In genomic region chr13:30464496-30465351, GRCh38 we compare ENCODE assay signal across 8 cellular contexts. TPM values are rescaled to one million over a fixed set of nuclear protein-coding genes. Genes with fewer than 3 reads are reported as not detected.
DNase-seq lines count a peak whose midpoint lies in the region; ATAC-seq, FAIRE-seq and TF ChIP-seq lines count a peak whose summit lies in the region.

No MANE protein-coding gene starts in this region.

- H3K27ac ChIP-seq in pancreas (peak overlapping the region; percentile 90 to 99 (median 96)), tibial artery (peak overlapping the region; percentile 96 to 100)

- ATAC-seq in GM21515 (IDR thresholded peaks at IDR 0.05; ENCODE audit: unreplicated experiment) (peak; percentile 32), Right ventricle myocardium inferior (peak; percentile 69), pancreas (peak; percentile 61 to 75 (median 67))

- TF ChIP-seq CTCF in pancreas (IDR thresholded peaks at IDR 0.05) (no peak), tibial artery (IDR thresholded peaks at IDR 0.05) (peak in 1 of 2 experiments; percentile 11)

- no peaks in the 10 kb centered on the region for H3K27me3 Mint-ChIP-seq in activated naive CD8-positive, alpha-beta T cell

- H3K36me3 Mint-ChIP-seq in activated naive CD8-positive, alpha-beta T cell = peaks cover 12% of the 10 kb centered on the region

- H3K9me3 ChIP-seq in pancreas = no peaks in the 10 kb centered on the region
- no peaks in the 10 kb centered on the region for H3K9me3 ChIP-seq in tibial artery

- no peak for TF ChIP-seq RAD21 in Ishikawa (IDR thresholded peaks at IDR 0.05; ENCODE audit: low read depth)

- peak overlapping the region; percentile 98 for H3K27ac Mint-ChIP-seq in activated naive CD8-positive, alpha-beta T cell

- peaks cover 34% of the 10 kb centered on the region for H3K4me1 Mint-ChIP-seq in activated naive CD8-positive, alpha-beta T cell (ENCODE audit: low read depth)

- intact Hi-C loops in Right ventricle myocardium inferior (cut with DNase I) = loop anchor here (1.0 to 10.0 kb wide), 11 partner anchors 18 to 580 kb away; partner anchors contain the start of genes UBE2L5 and USPL1
- intact Hi-C loops in pancreas (cut with DNase I) = no loop called here
- intact Hi-C loops in tibial artery (cut with DNase I; ENCODE audit: low total_unique reads) = loop anchor here (1.0 to 10.0 kb wide), 5 partner anchors 56 to 580 kb away; partner anchors contain the start of gene USPL1

- no peak for FAIRE-seq in pancreas (lab: Jason Lieb, UNC)

- H3K4me1 ChIP-seq in pancreas = peaks cover 10 to 20% (median 18%) of the 10 kb centered on the region in 3 donors
- H3K4me1 ChIP-seq in tibial artery = peaks cover 0 to 31% (median 23%) of the 10 kb centered on the region in 4 donors

- no peaks in the 10 kb centered on the region for H3K27me3 ChIP-seq in pancreas
- H3K27me3 ChIP-seq in tibial artery = no peaks in the 10 kb centered on the region

- peak overlapping the region; percentile 28 to 89 (median 53) for H3K4me3 ChIP-seq in pancreas
- peak overlapping the region; percentile 66 to 100 for H3K4me3 ChIP-seq in tibial artery

- peaks cover 0 to 18% (median 6%) of the 10 kb centered on the region in 3 donors for H3K36me3 ChIP-seq in pancreas
- H3K36me3 ChIP-seq in tibial artery = peaks cover 3 to 15% (median 14%) of the 10 kb centered on the region in 3 donors

- DNase-seq in DMS114 treated with DMSO at 0.1 percent for 48 hours (lab: John Stamatoyannopoulos, UW; ENCODE audit: unreplicated experiment) = peak; percentile 42
- peak; percentile 85 for DNase-seq in SK-MEL-5 (ENCODE audit: low read depth, low spot score)
- DNase-seq in Right ventricle myocardium inferior (ENCODE audit: missing footprints) = peak; percentile 89
- DNase-seq in pancreas = peak; percentile 69 to 89 (median 80)
- peak; percentile 71 to 84 for DNase-seq in tibial artery

- H3K4me3 Mint-ChIP-seq in activated naive CD8-positive, alpha-beta T cell = peak overlapping the region; percentile 98

- no peak for TF ChIP-seq EP300 in Ishikawa (IDR thresholded peaks at IDR 0.05; ENCODE audit: borderline replicate concordance)

- WGBS in pancreas, 2 donors = 0 to 1% methylated on average over 16 to 126 of the region's 139 CpGs

- no peaks in the 10 kb centered on the region for H3K9me3 Mint-ChIP-seq in activated naive CD8-positive, alpha-beta T cell (ENCODE audit: low read depth)

- in situ Hi-C loops in SK-MEL-5 (cut with HindIII; ENCODE audit: low pct_unique_long_range_greater_than_20kb, low sequenced_read_pairs) = no loop called here

TF ChIP-seq in Ishikawa, 13 proteins besides CTCF, POLR2A, EP300 and RAD21:
- TF ChIP-seq, protein P1, sequence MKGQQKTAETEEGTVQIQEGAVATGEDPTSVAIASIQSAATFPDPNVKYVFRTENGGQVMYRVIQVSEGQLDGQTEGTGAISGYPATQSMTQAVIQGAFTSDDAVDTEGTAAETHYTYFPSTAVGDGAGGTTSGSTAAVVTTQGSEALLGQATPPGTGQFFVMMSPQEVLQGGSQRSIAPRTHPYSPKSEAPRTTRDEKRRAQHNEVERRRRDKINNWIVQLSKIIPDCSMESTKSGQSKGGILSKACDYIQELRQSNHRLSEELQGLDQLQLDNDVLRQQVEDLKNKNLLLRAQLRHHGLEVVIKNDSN (IDR thresholded peaks at IDR 0.05) = no peak
- TF ChIP-seq ZBTB7A (IDR thresholded peaks at IDR 0.05; ENCODE audit: low read depth) (peak; percentile 23; the same call in 1 of the 2 replicates), TAF1 (IDR thresholded peaks at IDR 0.05; ENCODE audit: low read depth) (no peak), YY1 (IDR thresholded peaks at IDR 0.05; ENCODE audit: low read depth) (peak; percentile 79; the same call in 1 of the 2 replicates), EGR1 (IDR thresholded peaks at IDR 0.05) (peak; percentile 87)
- TF ChIP-seq, protein P2, sequence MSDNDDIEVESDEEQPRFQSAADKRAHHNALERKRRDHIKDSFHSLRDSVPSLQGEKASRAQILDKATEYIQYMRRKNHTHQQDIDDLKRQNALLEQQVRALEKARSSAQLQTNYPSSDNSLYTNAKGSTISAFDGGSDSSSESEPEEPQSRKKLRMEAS (IDR thresholded peaks at IDR 0.05) = peak; percentile 65

RNA-seq across cellular contexts. Expression of gene HMGB1, which starts 1.0 kb away (rescaled TPM):
- total RNA-seq in SK-MEL-5 (2014; rRNA removed; shearing (Covaris generic)) = 475 and 507 TPM in 2 replicates
- 366 and 403 TPM in 2 replicates for polyA plus RNA-seq in SK-MEL-5 (2015; cell fraction: cytosol; rRNA removed)
- polyA plus RNA-seq in SK-MEL-5 (2015; cell fraction: nucleus; rRNA removed) = 860 and 921 TPM in 2 replicates
- total RNA-seq in Right ventricle myocardium inferior (183 TPM), pancreas (100 to 1,000 TPM in 1 of 6 donors, 10 to 100 TPM in 5; 53.5 to 116 (median 75.7) TPM)
- polyA plus RNA-seq in pancreas = 100 to 1,000 TPM; 101 to 196 TPM

RNA-seq across cellular contexts. Expression of gene UBE2L5, which starts 42.4 kb away (rescaled TPM):
- total RNA-seq in SK-MEL-5 (2014; rRNA removed; shearing (Covaris generic)) = not detected in 2 replicates
- not detected in 2 replicates for polyA plus RNA-seq in SK-MEL-5 (2015; cell fraction: cytosol; rRNA removed)
- not detected in 2 replicates for polyA plus RNA-seq in SK-MEL-5 (2015; cell fraction: nucleus; rRNA removed)
- total RNA-seq in Right ventricle myocardium inferior (not detected), pancreas (not detected)
- polyA plus RNA-seq in pancreas = under 1 TPM in 1 of 2 donors, not detected in 1; 0.02 TPM

Comparison
In these comparisons a context has a peak if more than half of its experiments do, and no peak if none do; other contexts are left out.
1. Peak in every context shown above with its lines: DNase-seq, ATAC-seq, H3K4me3 ChIP-seq and H3K27ac ChIP-seq.
2. intact Hi-C loops: an anchor here in Right ventricle myocardium inferior (1.0 to 10.0 kb wide) and tibial artery (1.0 to 10.0 kb wide); none called in pancreas.